ENCODE assay signal across 2 cellular contexts in genomic region chr4:5881340-5881739, GRCh38.
TF ChIP-seq lines count a peak whose summit lies in the region.

No MANE protein-coding gene starts in this region.

TF ChIP-seq in HCT116, 20 proteins besides CTCF, POLR2A, EP300 and RAD21 (continued from another document):
- peak; percentile 57 for TF ChIP-seq REST (IDR thresholded peaks at IDR 0.05; ENCODE audit: low read depth)

TF ChIP-seq in PFSK-1, 5 proteins besides CTCF, POLR2A, EP300 and RAD21 (continued from another document):
- TF ChIP-seq REST (IDR thresholded peaks at IDR 0.05; ENCODE audit: insufficient read depth in 1 of 2, low read depth in 2 of 2, low read length in 2 of 2) = peak; percentile 59 to 91; a peak in 3 of 4 replicates
